Comparison of ENCODE assay signal across 5 cellular contexts in genomic region chr3:70747847-70748246, GRCh38.
"Had no signal": no experiment of that assay in that cellular context is flagged by ENCODE, and none has a peak within 500 bp of the region (broad histone marks: within the 10 kb centered on the region; RNA-seq: fewer than 3 reads in every experiment).

No MANE protein-coding gene starts in this region.

- H3K9ac ChIP-seq: GM23248, KMS-11 had no signal

- DNase-seq: GM23248, GOT3, HCEC 1CT, KBM-7 had no signal

- H3K4me2 ChIP-seq: KMS-11 had no signal

- H2AFZ ChIP-seq: GM23248 had no signal

- H3K4me3 ChIP-seq: GM23248 had no signal

- H3K27ac ChIP-seq: GM23248, KMS-11 had no signal
